Comparison of ENCODE assay signal across 8 cellular contexts in genomic region chr12:78864483-78865296, GRCh38. TPM values are rescaled to one million over a fixed set of nuclear protein-coding genes. Genes with fewer than 3 reads are reported as not detected.
A peak's percentile ranks its signal among the peaks of the same experiment; 100 is the strongest.
DNase-seq lines count a peak whose midpoint lies in the region; ATAC-seq and TF ChIP-seq lines count a peak whose summit lies in the region.

SYT1 (plus strand) TSS chr12:78864774.

- H3K36me3 ChIP-seq in left ventricle myocardium inferior: no peaks in the 10 kb centered on the region

- H3K9me3 ChIP-seq in left ventricle myocardium inferior (replicated peaks): no peaks in the 10 kb centered on the region

- peaks cover 12% of the 10 kb centered on the region for H3K4me1 Mint-ChIP-seq in progenitor cell of endocrine pancreas (ENCODE audit: low read depth)

- peak within 1 kb of the TSS; percentile 59 for H3K4me3 ChIP-seq in left ventricle myocardium inferior

- H3K27me3 ChIP-seq in left ventricle myocardium inferior (ENCODE audit: low read depth): peaks cover 66% of the 10 kb centered on the region

- peaks cover 18% of the 10 kb centered on the region for H3K4me1 ChIP-seq in left ventricle myocardium inferior

- H3K9me3 Mint-ChIP-seq in progenitor cell of endocrine pancreas (ENCODE audit: low read depth): no peaks in the 10 kb centered on the region

- H3K27ac ChIP-seq in left ventricle myocardium inferior (replicated peaks): no peak within 1 kb of the TSS

- peak within 1 kb of the TSS; percentile 84 for H3K4me3 Mint-ChIP-seq in progenitor cell of endocrine pancreas (ENCODE audit: low read depth)

- peaks cover 59% of the 10 kb centered on the region for H3K27me3 Mint-ChIP-seq in progenitor cell of endocrine pancreas

- H3K27ac Mint-ChIP-seq in progenitor cell of endocrine pancreas: peak within 1 kb of the TSS; percentile 82

- H3K36me3 Mint-ChIP-seq in progenitor cell of endocrine pancreas (ENCODE audit: insufficient read depth): no peaks in the 10 kb centered on the region

- no peak for TF ChIP-seq CTCF in left ventricle myocardium inferior (IDR thresholded peaks at IDR 0.05; ENCODE audit: borderline replicate concordance)
- no peak for TF ChIP-seq CTCF in progenitor cell of endocrine pancreas (IDR thresholded peaks at IDR 0.05; ENCODE audit: unreplicated experiment)

- peak; percentile 33 for ATAC-seq in GM21786 (IDR thresholded peaks at IDR 0.05; ENCODE audit: unreplicated experiment)
- no peak for ATAC-seq in GM18519 (IDR thresholded peaks at IDR 0.05; ENCODE audit: low FRiP score, unreplicated experiment)

- DNase-seq in COR-L47 (lab: John Stamatoyannopoulos, UW) (peak; percentile 96), NCI-H146 treated with DMSO at 0.1 percent for 48 hours (lab: John Stamatoyannopoulos, UW; ENCODE audit: unreplicated experiment) (peak; percentile 97), amygdala (lab: John Stamatoyannopoulos, UW) (peak in 51 of 56 donors; percentile 10 to 89 (median 62)), left ventricle myocardium inferior (peak; percentile 14), progenitor cell of endocrine pancreas (ENCODE audit: low spot score, unreplicated experiment) (peak; percentile 9), globus pallidus (ENCODE audit: low spot score) (no peak)

- intact Hi-C loops in left ventricle myocardium inferior (cut with micrococcal nuclease): no loop called here

RNA-seq across cellular contexts. Expression of gene SYT1, which starts in this region (rescaled TPM):
- total RNA-seq in left ventricle myocardium inferior (0.30 TPM), progenitor cell of endocrine pancreas (4.2 and 4.3 TPM in 2 replicates)

Comparison
In these comparisons a context has a peak if more than half of its experiments do, and no peak if none do; other contexts are left out.
1. Peak in DNase-seq and H3K4me3 ChIP-seq in left ventricle myocardium inferior; RNA of the gene not detected or under 1 TPM.